In the genomic region with DNA sequence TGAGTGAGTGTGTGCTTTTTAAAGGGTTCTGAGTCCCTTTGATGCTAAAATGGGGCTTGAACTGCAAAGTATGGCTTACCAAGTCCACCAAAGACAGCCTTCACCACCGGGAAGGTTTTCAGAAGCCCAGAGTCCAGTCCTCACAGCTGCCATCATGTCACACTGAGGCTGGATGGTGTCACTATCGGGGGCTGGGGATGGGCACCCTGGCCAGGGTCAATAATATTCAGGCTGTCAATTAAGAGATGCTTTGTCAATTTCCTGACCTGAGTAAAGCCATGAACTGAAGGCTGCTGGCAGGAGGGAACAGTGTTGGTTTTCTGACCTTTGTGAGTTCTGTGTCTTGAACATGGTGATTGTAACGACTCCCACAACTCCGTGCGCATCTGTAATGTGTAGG, we compare ENCODE assay signal across 8 cellular contexts.
"Had no signal": no experiment of that assay in that cellular context is flagged by ENCODE, and none has a peak within 500 bp of the region (broad histone marks: within the 10 kb centered on the region; RNA-seq: fewer than 3 reads in every experiment).

No MANE protein-coding gene starts in this region.

- H2AFZ ChIP-seq: GM23248 had no signal

- H3K4me3 ChIP-seq: GM23248, HAP-1, K562 had no signal

- H3K36me3 ChIP-seq: HAP-1 had no signal

- H3K4me1 ChIP-seq: HAP-1 had no signal

- H3K27ac ChIP-seq: GM23248 had no signal

- H3K4me3 Mint-ChIP-seq: HFFc6 had no signal

- H3K9ac ChIP-seq: GM23248 had no signal

- H3K9me3 ChIP-seq: HAP-1 had no signal

- ATAC-seq: HCT116, K562 had no signal

- DNase-seq: GM23248, GOT3, H7, HFFc6, IMR-90 had no signal

- H3K27ac Mint-ChIP-seq: HFFc6 had no signal
